Comparison of ENCODE assay signal across 1 cellular context in genomic region chr9:130693426-130694191, GRCh38.
A peak's percentile ranks its signal among the peaks of the same experiment; 100 is the strongest.
TF ChIP-seq lines count a peak whose summit lies in the region.

A gene with protein sequence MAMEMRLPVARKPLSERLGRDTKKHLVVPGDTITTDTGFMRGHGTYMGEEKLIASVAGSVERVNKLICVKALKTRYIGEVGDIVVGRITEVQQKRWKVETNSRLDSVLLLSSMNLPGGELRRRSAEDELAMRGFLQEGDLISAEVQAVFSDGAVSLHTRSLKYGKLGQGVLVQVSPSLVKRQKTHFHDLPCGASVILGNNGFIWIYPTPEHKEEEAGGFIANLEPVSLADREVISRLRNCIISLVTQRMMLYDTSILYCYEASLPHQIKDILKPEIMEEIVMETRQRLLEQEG (plus strand): TSS chr9:130693780. CDS start chr9:130693792, 12 bp downstream.

TF ChIP-seq in HepG2, 621 proteins besides CTCF, POLR2A, EP300 and RAD21 (continued from another document and continues in another):
- TF ChIP-seq, protein P1, sequence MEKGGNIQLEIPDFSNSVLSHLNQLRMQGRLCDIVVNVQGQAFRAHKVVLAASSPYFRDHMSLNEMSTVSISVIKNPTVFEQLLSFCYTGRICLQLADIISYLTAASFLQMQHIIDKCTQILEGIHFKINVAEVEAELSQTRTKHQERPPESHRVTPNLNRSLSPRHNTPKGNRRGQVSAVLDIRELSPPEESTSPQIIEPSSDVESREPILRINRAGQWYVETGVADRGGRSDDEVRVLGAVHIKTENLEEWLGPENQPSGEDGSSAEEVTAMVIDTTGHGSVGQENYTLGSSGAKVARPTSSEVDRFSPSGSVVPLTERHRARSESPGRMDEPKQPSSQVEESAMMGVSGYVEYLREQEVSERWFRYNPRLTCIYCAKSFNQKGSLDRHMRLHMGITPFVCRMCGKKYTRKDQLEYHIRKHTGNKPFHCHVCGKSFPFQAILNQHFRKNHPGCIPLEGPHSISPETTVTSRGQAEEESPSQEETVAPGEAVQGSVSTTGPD (CRISPR knock-in tag; IDR thresholded peaks at IDR 0.05): no peak
- TF ChIP-seq PATZ1 (CRISPR knock-in tag; IDR thresholded peaks at IDR 0.05) (no peak), ZNF552 (CRISPR knock-in tag; IDR thresholded peaks at IDR 0.05; ENCODE audit: borderline replicate concordance) (peak; percentile 48; the same call in 1 of the 2 replicates), PAXIP1 (CRISPR knock-in tag; conservative IDR thresholded peaks at IDR 0.05) (peak; percentile 19; the same call in 1 of the 2 replicates), ZNF282 (IDR thresholded peaks at IDR 0.05; ENCODE audit: partially characterized antibody) (no peak), MXD3 (CRISPR knock-in tag; IDR thresholded peaks at IDR 0.05) (peak; percentile 57; the same call in 1 of the 2 replicates), RFX3 (CRISPR knock-in tag; IDR thresholded peaks at IDR 0.05) (no peak), ZNF407 (CRISPR knock-in tag; IDR thresholded peaks at IDR 0.05; ENCODE audit: not compliant biosample characterization) (peak; percentile 24), SNAI1 (CRISPR knock-in tag; IDR thresholded peaks at IDR 0.05; ENCODE audit: borderline replicate concordance) (no peak), ZNF253 (CRISPR knock-in tag; IDR thresholded peaks at IDR 0.05; ENCODE audit: borderline replicate concordance) (peak; percentile 76; the same call in 1 of the 2 replicates), ZNF496 (CRISPR knock-in tag; IDR thresholded peaks at IDR 0.05; ENCODE audit: insufficient replicate concordance) (no peak), SP140L (CRISPR knock-in tag; IDR thresholded peaks at IDR 0.05; ENCODE audit: borderline replicate concordance) (no peak), TGIF2 (CRISPR knock-in tag; IDR thresholded peaks at IDR 0.05) (peak; percentile 86), DDIT3 (CRISPR knock-in tag; IDR thresholded peaks at IDR 0.05) (no peak), MEIS2 (CRISPR knock-in tag; IDR thresholded peaks at IDR 0.05) (peak; percentile 70), NFIC (IDR thresholded peaks at IDR 0.05; ENCODE audit: low read length) (no peak), HOXD1 (CRISPR knock-in tag; IDR thresholded peaks at IDR 0.05) (0 out of 2 replicates have a peak, but pooled peaks have one; percentile 32), GTF3A (CRISPR knock-in tag; conservative IDR thresholded peaks at IDR 0.05) (no peak), NFYC (CRISPR knock-in tag; IDR thresholded peaks at IDR 0.05) (peak; percentile 88), BORCS8-MEF2B (CRISPR knock-in tag; IDR thresholded peaks at IDR 0.05) (0 out of 2 replicates have a peak, but pooled peaks have one; percentile 22), GABPA (IDR thresholded peaks at IDR 0.05; ENCODE audit: low read depth, low read length) (no peak), GABPA (CRISPR knock-in tag; IDR thresholded peaks at IDR 0.05; ENCODE audit: low read depth) (peak; percentile 71)
- TF ChIP-seq, protein P2, sequence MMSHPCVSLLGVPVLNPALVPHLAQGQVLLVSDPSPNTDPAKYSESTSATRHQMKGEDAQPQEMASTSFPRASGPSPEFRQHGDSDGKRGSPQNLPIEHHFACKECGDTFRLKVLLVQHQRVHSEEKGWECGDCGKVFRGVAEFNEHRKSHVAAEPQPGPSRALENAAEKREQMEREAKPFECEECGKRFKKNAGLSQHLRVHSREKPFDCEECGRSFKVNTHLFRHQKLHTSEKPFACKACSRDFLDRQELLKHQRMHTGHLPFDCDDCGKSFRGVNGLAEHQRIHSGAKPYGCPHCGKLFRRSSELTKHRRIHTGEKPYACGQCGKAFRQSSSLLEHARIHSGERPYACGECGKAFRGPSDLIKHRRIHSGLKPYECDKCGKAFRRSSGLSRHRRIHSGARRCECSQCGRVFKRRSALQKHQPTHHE (CRISPR knock-in tag; IDR thresholded peaks at IDR 0.05; ENCODE audit: borderline replicate concordance): peak; percentile 74; the same call in 1 of the 2 replicates
- TF ChIP-seq, protein P3, sequence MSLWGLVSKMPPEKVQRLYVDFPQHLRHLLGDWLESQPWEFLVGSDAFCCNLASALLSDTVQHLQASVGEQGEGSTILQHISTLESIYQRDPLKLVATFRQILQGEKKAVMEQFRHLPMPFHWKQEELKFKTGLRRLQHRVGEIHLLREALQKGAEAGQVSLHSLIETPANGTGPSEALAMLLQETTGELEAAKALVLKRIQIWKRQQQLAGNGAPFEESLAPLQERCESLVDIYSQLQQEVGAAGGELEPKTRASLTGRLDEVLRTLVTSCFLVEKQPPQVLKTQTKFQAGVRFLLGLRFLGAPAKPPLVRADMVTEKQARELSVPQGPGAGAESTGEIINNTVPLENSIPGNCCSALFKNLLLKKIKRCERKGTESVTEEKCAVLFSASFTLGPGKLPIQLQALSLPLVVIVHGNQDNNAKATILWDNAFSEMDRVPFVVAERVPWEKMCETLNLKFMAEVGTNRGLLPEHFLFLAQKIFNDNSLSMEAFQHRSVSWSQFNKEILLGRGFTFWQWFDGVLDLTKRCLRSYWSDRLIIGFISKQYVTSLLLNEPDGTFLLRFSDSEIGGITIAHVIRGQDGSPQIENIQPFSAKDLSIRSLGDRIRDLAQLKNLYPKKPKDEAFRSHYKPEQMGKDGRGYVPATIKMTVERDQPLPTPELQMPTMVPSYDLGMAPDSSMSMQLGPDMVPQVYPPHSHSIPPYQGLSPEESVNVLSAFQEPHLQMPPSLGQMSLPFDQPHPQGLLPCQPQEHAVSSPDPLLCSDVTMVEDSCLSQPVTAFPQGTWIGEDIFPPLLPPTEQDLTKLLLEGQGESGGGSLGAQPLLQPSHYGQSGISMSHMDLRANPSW (CRISPR knock-in tag; IDR thresholded peaks at IDR 0.05; ENCODE audit: borderline replicate concordance): no peak; the same call in 1 of the 2 replicates
- TF ChIP-seq, protein P4, sequence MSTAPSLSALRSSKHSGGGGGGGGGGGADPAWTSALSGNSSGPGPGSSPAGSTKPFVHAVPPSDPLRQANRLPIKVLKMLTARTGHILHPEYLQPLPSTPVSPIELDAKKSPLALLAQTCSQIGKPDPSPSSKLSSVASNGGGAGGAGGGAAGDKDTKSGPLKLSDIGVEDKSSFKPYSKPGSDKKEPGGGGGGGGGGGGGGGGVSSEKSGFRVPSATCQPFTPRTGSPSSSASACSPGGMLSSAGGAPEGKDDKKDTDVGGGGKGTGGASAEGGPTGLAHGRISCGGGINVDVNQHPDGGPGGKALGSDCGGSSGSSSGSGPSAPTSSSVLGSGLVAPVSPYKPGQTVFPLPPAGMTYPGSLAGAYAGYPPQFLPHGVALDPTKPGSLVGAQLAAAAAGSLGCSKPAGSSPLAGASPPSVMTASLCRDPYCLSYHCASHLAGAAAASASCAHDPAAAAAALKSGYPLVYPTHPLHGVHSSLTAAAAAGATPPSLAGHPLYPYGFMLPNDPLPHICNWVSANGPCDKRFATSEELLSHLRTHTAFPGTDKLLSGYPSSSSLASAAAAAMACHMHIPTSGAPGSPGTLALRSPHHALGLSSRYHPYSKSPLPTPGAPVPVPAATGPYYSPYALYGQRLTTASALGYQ (CRISPR knock-in tag; IDR thresholded peaks at IDR 0.05): peak; percentile 76
